Comparison of ENCODE assay signal across 18 cellular contexts in genomic region chr22:49013707-49014106, GRCh38.
"Had no signal": no experiment of that assay in that cellular context is flagged by ENCODE, and none has a peak within 500 bp of the region (broad histone marks: within the 10 kb centered on the region; RNA-seq: fewer than 3 reads in every experiment).

No MANE protein-coding gene starts in this region.

- H3K4me1 ChIP-seq: body of pancreas had no signal

- H3K27ac ChIP-seq: body of pancreas had no signal

- H3K36me3 Mint-ChIP-seq: stimulated activated memory B cell treated with anti-CD40 and anti-IgM and Interleukin-4, amounts not matched to agents 10 μg/mL and 1 μg/mL and 100 μg/mL, for 72 hours; WTC11 had no signal

- H3K4me3 Mint-ChIP-seq: activated CD8-positive, alpha-beta T cell treated with anti-CD3 and anti-CD28 coated beads, Interleukin-2, amount 10 ng/mL, durations not matched to agents 7 days and 5 days; central memory CD8-positive, alpha-beta T cell; nephron progenitor cell; stimulated activated memory B cell treated with anti-CD40 and anti-IgM and Interleukin-4, amounts not matched to agents 10 μg/mL and 1 μg/mL and 100 μg/mL, for 72 hours; T-helper 17 cell; WTC11 had no signal

- ATAC-seq: activated CD8-positive, alpha-beta T cell treated with anti-CD3 and anti-CD28 coated beads, Interleukin-2, amount 10 ng/mL, durations not matched to agents 7 days and 5 days; body of pancreas; stimulated activated memory B cell treated with anti-CD40 and anti-IgM and Interleukin-4, amounts not matched to agents 10 μg/mL and 1 μg/mL and 100 μg/mL, for 72 hours; T-helper 17 cell; WTC11 had no signal

- DNase-seq: activated CD4-positive, alpha-beta T cell treated with anti-CD3 and anti-CD28 coated beads for 4 hours; activated CD8-positive, alpha-beta T cell treated with anti-CD3 and anti-CD28 coated beads, Interleukin-2, amount 10 ng/mL, durations not matched to agents 7 days and 5 days; activated naive CD4-positive, alpha-beta T cell treated with anti-CD3 and anti-CD28 coated beads, Interleukin-2, amount 50 U/mL, for 16 hours; activated T-cell treated with anti-CD3 and anti-CD28 coated beads for 4 hours; body of pancreas; cortex of kidney; effector CD8-positive, alpha-beta T cell; foreskin melanocyte; mesendoderm; nephron progenitor cell; stimulated activated CD4-positive, alpha-beta T cell treated with anti-CD3 and anti-CD28 coated beads, Interleukin-12 subunit alpha, Interleukin-12 subunit beta, amount 100 ng/mL, for 4 hours; stimulated activated CD4-positive, alpha-beta T cell treated with anti-CD3 and anti-CD28 coated beads, Interleukin-2, amount 100 ng/mL, for 24 hours; T-helper 17 cell had no signal

- H3K4me3 ChIP-seq: body of pancreas, upper lobe of left lung had no signal

- H3K27ac Mint-ChIP-seq: activated CD8-positive, alpha-beta T cell treated with anti-CD3 and anti-CD28 coated beads, Interleukin-2, amount 10 ng/mL, durations not matched to agents 7 days and 5 days; activated T-helper 2 cell treated with anti-CD3 and anti-CD28 coated beads, Interferon-gamma antibody, Interleukin-2, Interleukin-4, amounts not matched to agents 10 μg/mL and 5 μg/mL and 100 μg/mL, durations not matched to agents 14 hours and 24 hours and 36 hours; nephron progenitor cell; stimulated activated memory B cell treated with anti-CD40 and anti-IgM and Interleukin-4, amounts not matched to agents 10 μg/mL and 1 μg/mL and 100 μg/mL, for 72 hours; T-helper 17 cell; WTC11 had no signal

- H3K4me1 Mint-ChIP-seq: central memory CD8-positive, alpha-beta T cell; stimulated activated memory B cell treated with anti-CD40 and anti-IgM and Interleukin-4, amounts not matched to agents 10 μg/mL and 1 μg/mL and 100 μg/mL, for 72 hours; T-helper 17 cell had no signal

- H3K9me3 Mint-ChIP-seq: activated T-helper 2 cell treated with anti-CD3 and anti-CD28 coated beads, Interferon-gamma antibody, Interleukin-2, Interleukin-4, amounts not matched to agents 10 μg/mL and 5 μg/mL and 100 μg/mL, durations not matched to agents 14 hours and 24 hours and 36 hours; central memory CD8-positive, alpha-beta T cell; nephron progenitor cell; stimulated activated memory B cell treated with anti-CD40 and anti-IgM and Interleukin-4, amounts not matched to agents 10 μg/mL and 1 μg/mL and 100 μg/mL, for 72 hours; WTC11 had no signal

- H3K27me3 ChIP-seq: body of pancreas, upper lobe of left lung had no signal

- H3K36me3 ChIP-seq: upper lobe of left lung had no signal

- H3K9me3 ChIP-seq: body of pancreas, upper lobe of left lung had no signal
